In the genomic region with DNA sequence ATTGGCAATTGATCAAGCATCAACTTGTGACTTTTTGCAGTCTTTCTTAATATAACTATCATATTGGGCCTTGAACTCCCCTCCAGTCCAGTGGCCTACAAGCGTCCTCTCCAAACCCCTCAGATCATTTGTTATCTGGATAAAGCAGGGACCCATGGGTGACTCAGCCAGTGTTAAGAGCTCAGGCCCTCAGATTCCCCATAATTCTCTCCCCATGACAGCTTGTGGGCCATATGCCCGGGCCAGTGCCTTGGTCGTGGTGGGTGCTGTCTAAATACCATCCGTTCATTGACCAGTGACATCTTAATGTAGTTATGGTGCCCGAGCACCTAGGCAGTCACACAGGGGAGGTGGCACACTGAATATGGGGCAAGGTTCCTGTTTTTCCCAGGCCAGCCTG, we compare ENCODE assay signal across 21 cellular contexts.
"Had no signal": no experiment of that assay in that cellular context is flagged by ENCODE, and none has a peak within 500 bp of the region (broad histone marks: within the 10 kb centered on the region; RNA-seq: fewer than 3 reads in every experiment).

No MANE protein-coding gene starts in this region.

- H3K4me3 Mint-ChIP-seq: activated naive CD4-positive, alpha-beta T cell treated with anti-CD3 and anti-CD28 coated beads, Interleukin-2, amount 10 ng/mL, durations not matched to agents 7 days and 5 days; natural killer cell treated with Interleukin-12 subunit alpha and Interleukin-12 subunit beta and Interleukin-15 and Interleukin-18, amount 100 ng/mL, for 72 hours; stimulated activated naive CD8-positive, alpha-beta T cell treated with anti-CD3 and anti-CD28 coated beads, Interleukin-15, amount 100 ng/mL, for 72 hours; T-cell had no signal

- H3K27ac ChIP-seq: body of pancreas, dorsolateral prefrontal cortex, lower lobe of right lung, suprapubic skin, vagina had no signal

- H3K27ac Mint-ChIP-seq: activated naive CD4-positive, alpha-beta T cell treated with anti-CD3 and anti-CD28 coated beads, Interleukin-2, amount 10 ng/mL, durations not matched to agents 7 days and 5 days; natural killer cell treated with Interleukin-12 subunit alpha and Interleukin-12 subunit beta and Interleukin-15 and Interleukin-18, amount 100 ng/mL, for 72 hours; stimulated activated naive CD8-positive, alpha-beta T cell treated with anti-CD3 and anti-CD28 coated beads, Interleukin-15, amount 100 ng/mL, for 72 hours; T-cell had no signal

- H3K4me1 Mint-ChIP-seq: activated naive CD4-positive, alpha-beta T cell treated with anti-CD3 and anti-CD28 coated beads, Interleukin-2, amount 10 ng/mL, durations not matched to agents 7 days and 5 days; stimulated activated naive CD8-positive, alpha-beta T cell treated with anti-CD3 and anti-CD28 coated beads, Interleukin-15, amount 100 ng/mL, for 72 hours had no signal

- DNase-seq: activated CD4-positive, alpha-beta T cell treated with anti-CD3 and anti-CD28 coated beads for 1 hour; activated CD8-positive, alpha-beta memory T cell treated with anti-CD3 and anti-CD28 coated beads for 24 hours; activated CD8-positive, alpha-beta memory T cell treated with anti-CD3 and anti-CD28 coated beads, Interleukin-2, amount 50 U/mL, for 48 hours; activated effector memory CD4-positive, alpha-beta T cell treated with Interleukin-2 at 50 U/mL for 16 hours; activated naive CD4-positive, alpha-beta T cell treated with anti-CD3 and anti-CD28 coated beads, Interleukin-2, amount 10 ng/mL, durations not matched to agents 7 days and 5 days; activated T-cell treated with anti-CD3 and anti-CD28 coated beads, Interleukin-2, amount 50 U/mL, for 48 hours; body of pancreas; dorsolateral prefrontal cortex; foreskin fibroblast; hypothalamus; islet precursor cell; lower lobe of right lung; occipital lobe; posterior cingulate gyrus; stimulated activated naive CD8-positive, alpha-beta T cell treated with anti-CD3 and anti-CD28 coated beads, Interleukin-15, amount 100 ng/mL, for 72 hours; T-cell; T-helper 9 cell; trophoblast cell had no signal

- H3K36me3 ChIP-seq: lower lobe of right lung, suprapubic skin, vagina had no signal

- H3K4me3 ChIP-seq: body of pancreas, dorsolateral prefrontal cortex, lower lobe of right lung, suprapubic skin, vagina had no signal

- H3K4me1 ChIP-seq: lower lobe of right lung, suprapubic skin, vagina had no signal

- H3K36me3 Mint-ChIP-seq: activated naive CD4-positive, alpha-beta T cell treated with anti-CD3 and anti-CD28 coated beads, Interleukin-2, amount 10 ng/mL, durations not matched to agents 7 days and 5 days; natural killer cell treated with Interleukin-12 subunit alpha and Interleukin-12 subunit beta and Interleukin-15 and Interleukin-18, amount 100 ng/mL, for 72 hours; T-cell had no signal

- H3K9me3 Mint-ChIP-seq: activated naive CD4-positive, alpha-beta T cell treated with anti-CD3 and anti-CD28 coated beads, Interleukin-2, amount 10 ng/mL, durations not matched to agents 7 days and 5 days; natural killer cell treated with Interleukin-12 subunit alpha and Interleukin-12 subunit beta and Interleukin-15 and Interleukin-18, amount 100 ng/mL, for 72 hours; stimulated activated naive CD8-positive, alpha-beta T cell treated with anti-CD3 and anti-CD28 coated beads, Interleukin-15, amount 100 ng/mL, for 72 hours; T-cell had no signal

- ATAC-seq: body of pancreas; natural killer cell treated with Interleukin-12 subunit alpha and Interleukin-12 subunit beta and Interleukin-15 and Interleukin-18, amount 100 ng/mL, for 72 hours; stimulated activated naive CD8-positive, alpha-beta T cell treated with anti-CD3 and anti-CD28 coated beads, Interleukin-15, amount 100 ng/mL, for 72 hours; T-cell had no signal

- H3K27me3 ChIP-seq: body of pancreas, dorsolateral prefrontal cortex, suprapubic skin, vagina had no signal

- H3K9me3 ChIP-seq: body of pancreas, lower lobe of right lung, suprapubic skin, vagina had no signal

- H3K27me3 Mint-ChIP-seq: T-cell had no signal
